ENCODE assay signal across 1 cellular context in genomic region chr3:4517095-4517494, GRCh38.
TF ChIP-seq lines count a peak whose summit lies in the region.

No MANE protein-coding gene starts in this region.

TF ChIP-seq in GM12878, 131 proteins besides CTCF, POLR2A, EP300 and RAD21:
- TF ChIP-seq SPI1 (IDR thresholded peaks at IDR 0.05; ENCODE audit: borderline replicate concordance, insufficient read depth, low read depth, low read length) (peak; percentile 58; the same call in 1 of the 2 replicates), SREBF2 (IDR thresholded peaks at IDR 0.05; ENCODE audit: low read length) (no peak), CBX3 (IDR thresholded peaks at IDR 0.05; ENCODE audit: borderline replicate concordance, low read depth) (no peak)
